ENCODE assay signal across 1 cellular context in the genomic region with DNA sequence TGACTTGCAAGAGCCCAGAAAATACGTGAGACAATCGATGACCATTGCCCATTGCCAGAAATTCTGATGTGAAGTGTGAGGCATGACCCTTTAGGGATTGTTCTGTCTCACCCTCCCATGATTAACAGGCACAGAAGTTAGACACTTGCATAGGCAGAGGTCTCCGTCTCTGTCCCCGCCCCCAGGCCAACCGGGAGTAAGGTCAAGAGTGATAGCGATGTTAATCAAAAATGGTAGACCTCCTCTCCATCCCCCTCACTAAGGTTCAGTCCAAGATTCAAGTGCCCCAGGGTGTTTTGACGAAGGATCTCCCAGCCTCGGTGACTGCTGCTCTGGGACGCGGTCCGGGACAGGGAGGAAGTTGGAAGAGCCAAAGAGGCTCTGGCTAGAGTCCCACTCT.
TF ChIP-seq lines count a peak whose summit lies in the region.

No MANE protein-coding gene starts in this region.

TF ChIP-seq in HepG2, 621 proteins besides CTCF, POLR2A, EP300 and RAD21:
- TF ChIP-seq BORCS8-MEF2B (CRISPR knock-in tag; IDR thresholded peaks at IDR 0.05) (no peak), TCF7 (IDR thresholded peaks at IDR 0.05; ENCODE audit: low read depth) (no peak), ZFP36L1 (CRISPR knock-in tag; IDR thresholded peaks at IDR 0.05) (no peak), HNF4G (IDR thresholded peaks at IDR 0.05; ENCODE audit: borderline replicate concordance, low read depth, low read length) (no peak), HNF4G (CRISPR knock-in tag; IDR thresholded peaks at IDR 0.05; ENCODE audit: borderline replicate concordance, low read depth) (no peak), ETS1 (CRISPR knock-in tag; IDR thresholded peaks at IDR 0.05) (no peak), GLMP (CRISPR knock-in tag; IDR thresholded peaks at IDR 0.05; ENCODE audit: borderline replicate concordance) (no peak), ZNF691 (CRISPR knock-in tag; IDR thresholded peaks at IDR 0.05; ENCODE audit: borderline replicate concordance, low read depth) (no peak), CHD4 (IDR thresholded peaks at IDR 0.05; ENCODE audit: borderline replicate concordance, low read length) (no peak), ZNF780A (CRISPR knock-in tag; IDR thresholded peaks at IDR 0.05) (no peak), ZNF282 (IDR thresholded peaks at IDR 0.05; ENCODE audit: partially characterized antibody) (no peak), IKZF4 (CRISPR knock-in tag; IDR thresholded peaks at IDR 0.05; ENCODE audit: borderline replicate concordance, low read depth, not compliant biosample characterization) (no peak), ARNT2 (CRISPR knock-in tag; IDR thresholded peaks at IDR 0.05; ENCODE audit: low read depth) (no peak)
- TF ChIP-seq, protein P1, sequence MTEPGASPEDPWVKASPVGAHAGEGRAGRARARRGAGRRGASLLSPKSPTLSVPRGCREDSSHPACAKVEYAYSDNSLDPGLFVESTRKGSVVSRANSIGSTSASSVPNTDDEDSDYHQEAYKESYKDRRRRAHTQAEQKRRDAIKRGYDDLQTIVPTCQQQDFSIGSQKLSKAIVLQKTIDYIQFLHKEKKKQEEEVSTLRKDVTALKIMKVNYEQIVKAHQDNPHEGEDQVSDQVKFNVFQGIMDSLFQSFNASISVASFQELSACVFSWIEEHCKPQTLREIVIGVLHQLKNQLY (CRISPR knock-in tag; IDR thresholded peaks at IDR 0.05) = no peak
